9 cellular contexts compared by ENCODE assay signal in genomic region chr20:23995905-23996666, GRCh38. TPM values are rescaled to one million over a fixed set of nuclear protein-coding genes. Genes with fewer than 3 reads are reported as not detected.
DNase-seq lines count a peak whose midpoint lies in the region; ATAC-seq and TF ChIP-seq lines count a peak whose summit lies in the region.
"Had no signal": no experiment of that assay in that cellular context is flagged by ENCODE, and none has a peak within 500 bp of the region (broad histone marks: within the 10 kb centered on the region; RNA-seq: fewer than 3 reads in every experiment).

No MANE protein-coding gene starts in this region.

- H3K9me3 ChIP-seq in neural progenitor cell (ENCODE audit: low read depth): no peaks in the 10 kb centered on the region
- no peaks in the 10 kb centered on the region for H3K9me3 ChIP-seq in thoracic aorta

- no peak for TF ChIP-seq POLR2A in erythroblast (IDR thresholded peaks at IDR 0.05; ENCODE audit: low read length)

- peaks cover 12% of the 10 kb centered on the region for H3K4me1 Mint-ChIP-seq in neural progenitor cell

- no peaks in the 10 kb centered on the region for H3K9me3 Mint-ChIP-seq in neural progenitor cell

- no peaks in the 10 kb centered on the region for H3K36me3 Mint-ChIP-seq in neural progenitor cell

- H3K4me3 ChIP-seq in neural progenitor cell: no peak overlapping the region
- H3K4me3 ChIP-seq in thoracic aorta: no peak overlapping the region

- H3K36me3 ChIP-seq in neural progenitor cell (no peaks in the 10 kb centered on the region), thoracic aorta (no peaks in the 10 kb centered on the region)

- no peak overlapping the region for H3K4me2 ChIP-seq in neural progenitor cell

- H4K20me1 ChIP-seq in neural progenitor cell (ENCODE audit: low read depth): no peaks in the 10 kb centered on the region

- H3K27me3 Mint-ChIP-seq in neural progenitor cell (ENCODE audit: insufficient read depth, low read depth): peaks cover 4% of the 10 kb centered on the region

- H3K4me3 Mint-ChIP-seq in neural progenitor cell: no peak overlapping the region

- H3K27ac ChIP-seq in neural progenitor cell: no peak overlapping the region
- no peak overlapping the region for H3K27ac ChIP-seq in thoracic aorta
- H3K27ac ChIP-seq: epithelial cell of prostate had no signal

- H3K4me1 ChIP-seq in neural progenitor cell (peaks cover 3% of the 10 kb centered on the region), thoracic aorta (ENCODE audit: control insufficient read depth in 1 of 2, low read depth in 2 of 2) (no peaks in the 10 kb centered on the region)

- TF ChIP-seq CTCF in neural progenitor cell (IDR thresholded peaks at IDR 0.05) (peak; percentile 73), thoracic aorta (IDR thresholded peaks at IDR 0.05) (peak; percentile 70)

- ATAC-seq in thoracic aorta (ENCODE audit: insufficient number of reproducible peaks, low FRiP score, low read depth): no peak
- no peak for ATAC-seq in GM19452 (IDR thresholded peaks at IDR 0.05; ENCODE audit: unreplicated experiment)

- H2AFZ ChIP-seq in neural progenitor cell (replicated peaks): no peak overlapping the region

- DNase-seq in NCI-H2081 (lab: John Stamatoyannopoulos, UW) (peak; percentile 4 to 41), NCI-H2081 treated with DMSO at 0.1 percent for 48 hours (lab: John Stamatoyannopoulos, UW) (no peak), NCI-H2196 treated with DMSO at 0.1 percent for 48 hours (lab: John Stamatoyannopoulos, UW; ENCODE audit: unreplicated experiment) (peak; percentile 12), erythroblast (lab: John Stamatoyannopoulos, UW) (peak; percentile 53 to 78), neural progenitor cell (ENCODE audit: low spot score) (peak; percentile 56), thoracic aorta (ENCODE audit: low spot score) (no peak)
- DNase-seq in activated CD8-positive, alpha-beta memory T cell treated with anti-CD3 and anti-CD28 coated beads for 24 hours: peak; percentile 79

- H3K27me3 ChIP-seq in neural progenitor cell (no peaks in the 10 kb centered on the region), thoracic aorta (replicated peaks; ENCODE audit: insufficient read depth) (no peaks in the 10 kb centered on the region)

- no peaks in the 10 kb centered on the region for H3K79me2 ChIP-seq in neural progenitor cell (ENCODE audit: low read depth)

- no peak overlapping the region for H3K9ac ChIP-seq in neural progenitor cell

- peaks cover 20% of the 10 kb centered on the region for H3F3A ChIP-seq in neural progenitor cell (ENCODE audit: low read depth)

- H3K27ac Mint-ChIP-seq in neural progenitor cell: no peak overlapping the region

RNA-seq across cellular contexts. Expression of gene GGTLC1, which starts 7.5 kb away (rescaled TPM):
- total RNA-seq in neural progenitor cell (ENCODE audit: low replicate concordance) (not detected in 2 replicates), thoracic aorta (not detected)

Comparison
In these comparisons a context has a peak if more than half of its experiments do, and no peak if none do; other contexts are left out.
1. DNase-seq: peak in NCI-H2081 (2 of 2), NCI-H2196 treated with DMSO at 0.1 percent for 48 hours (single experiment), activated CD8-positive, alpha-beta memory T cell treated with anti-CD3 and anti-CD28 coated beads for 24 hours (single experiment), erythroblast (2 of 2) and neural progenitor cell (single experiment); none in NCI-H2081 treated with DMSO at 0.1 percent for 48 hours (single experiment) and thoracic aorta (single experiment).